Comparison of ENCODE assay signal across 12 cellular contexts in the genomic region with DNA sequence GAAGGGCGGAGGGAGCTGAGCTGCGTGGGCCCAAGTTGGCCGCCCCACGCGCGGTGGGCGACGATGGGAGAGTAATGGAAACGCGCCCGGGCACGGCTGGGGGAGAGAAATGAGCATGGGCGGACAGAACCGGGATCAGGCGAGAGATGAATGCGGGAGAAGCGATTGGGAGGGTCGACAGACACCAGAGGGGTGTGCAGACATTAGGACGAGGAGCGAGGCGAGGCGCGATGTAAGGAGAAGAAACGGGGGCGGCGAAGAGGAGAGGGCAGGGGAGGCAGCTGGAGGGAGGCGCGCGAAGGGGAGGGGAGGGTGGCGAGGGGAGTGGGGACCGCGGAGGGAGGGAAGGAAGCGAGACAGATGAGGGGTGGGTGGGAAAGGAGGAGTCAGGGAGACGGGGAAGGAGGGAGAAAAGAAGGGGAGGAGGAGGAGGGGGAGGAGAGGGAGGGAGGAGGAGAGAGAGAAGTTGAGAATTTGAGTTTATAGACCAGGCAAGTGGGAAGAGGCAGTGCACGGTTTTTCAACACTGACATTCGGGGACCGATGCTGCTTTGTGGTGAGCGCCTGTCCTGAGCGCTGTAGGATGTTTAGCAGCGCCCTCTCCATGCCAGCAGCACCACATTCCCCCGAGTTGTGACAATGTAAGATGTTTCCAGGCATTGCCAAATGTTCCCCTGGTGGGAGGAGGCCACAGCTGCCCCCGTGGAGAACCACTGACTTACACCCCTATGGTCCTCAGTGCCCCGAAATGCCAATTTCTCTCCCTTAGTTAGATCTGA. TPM values are rescaled to one million over a fixed set of nuclear protein-coding genes. Genes with fewer than 3 reads are reported as not detected.
A peak's percentile ranks its signal among the peaks of the same experiment; 100 is the strongest.
DNase-seq lines count a peak whose midpoint lies in the region.
"Had no signal": no experiment of that assay in that cellular context is flagged by ENCODE, and none has a peak within 500 bp of the region (broad histone marks: within the 10 kb centered on the region; RNA-seq: fewer than 3 reads in every experiment).

A gene (minus strand): TSS at position 256 of the 779 bp plus-strand sequence. CDS start 437 bp downstream, outside the sequence.

- H3K9me3 Mint-ChIP-seq in activated naive CD4-positive, alpha-beta T cell treated with anti-CD3 and anti-CD28 coated beads, Interleukin-2, amount 50 U/mL, for 24 hours = no peaks in the 10 kb centered on the region

- DNase-seq in activated naive CD4-positive, alpha-beta T cell treated with Interleukin-2 at 50 U/mL for 16 hours = no peak
- DNase-seq in RPMI8226 (peak; percentile 63), iPS DF 6.9 (ENCODE audit: low read depth, low spot score) (no peak), hepatic stellate cell (ENCODE audit: low spot score) (no peak), T-helper 9 cell (no peak), NCI-H2081 treated with DMSO at 0.1 percent for 48 hours (lab: John Stamatoyannopoulos, UW) (no peak)
- DNase-seq: aorta, MM.1S, SIG-M5 had no signal

- no peak within 1 kb of the TSS for H3K27ac ChIP-seq in iPS DF 6.9 (ENCODE audit: low read length)
- no peak within 1 kb of the TSS for H3K27ac ChIP-seq in thymus (ENCODE audit: low read depth)
- H3K27ac ChIP-seq: right lobe of liver had no signal

- no CpG with 5 or more reads among the region's 43 CpGs for WGBS in iPS DF 6.9 (ENCODE audit: insufficient coverage, insufficient read length)
- WGBS in thymus = 3% methylated on average over 43 of the region's 43 CpGs

- H3K36me3 ChIP-seq in iPS DF 6.9 (ENCODE audit: control insufficient read depth, insufficient read depth, low read length) (no peaks in the 10 kb centered on the region), thymus (ENCODE audit: control insufficient read depth, insufficient read depth) (no peaks in the 10 kb centered on the region)
- H3K36me3 ChIP-seq: right lobe of liver had no signal

- no peaks in the 10 kb centered on the region for H3K36me3 Mint-ChIP-seq in activated naive CD4-positive, alpha-beta T cell treated with anti-CD3 and anti-CD28 coated beads, Interleukin-2, amount 50 U/mL, for 24 hours

- peaks cover 52% of the 10 kb centered on the region for H3K27me3 Mint-ChIP-seq in activated naive CD4-positive, alpha-beta T cell treated with anti-CD3 and anti-CD28 coated beads, Interleukin-2, amount 50 U/mL, for 24 hours

- H3K4me3 ChIP-seq in iPS DF 6.9 (ENCODE audit: low read length) = peak within 1 kb of the TSS; percentile 23; the same call in 1 of the 2 replicates
- peak within 1 kb of the TSS; percentile 26 for H3K4me3 ChIP-seq in thymus (ENCODE audit: low read length)
- H3K4me3 ChIP-seq: right lobe of liver had no signal

- no peaks in the 10 kb centered on the region; the same call in 1 of the 2 replicates for H3K4me1 ChIP-seq in iPS DF 6.9 (ENCODE audit: control insufficient read depth, insufficient read depth, low read length)
- peaks cover 8% of the 10 kb centered on the region for H3K4me1 ChIP-seq in thymus (ENCODE audit: control insufficient read depth, insufficient read depth, low read length)
- H3K4me1 ChIP-seq: right lobe of liver had no signal

- peaks cover 21% of the 10 kb centered on the region for H3K4me1 Mint-ChIP-seq in activated naive CD4-positive, alpha-beta T cell treated with anti-CD3 and anti-CD28 coated beads, Interleukin-2, amount 50 U/mL, for 24 hours

- H3K4me3 Mint-ChIP-seq in activated naive CD4-positive, alpha-beta T cell treated with anti-CD3 and anti-CD28 coated beads, Interleukin-2, amount 50 U/mL, for 24 hours = peak within 1 kb of the TSS; percentile 41

- no peak within 1 kb of the TSS for H3K27ac Mint-ChIP-seq in activated naive CD4-positive, alpha-beta T cell treated with anti-CD3 and anti-CD28 coated beads, Interleukin-2, amount 50 U/mL, for 24 hours

- peaks cover 44% of the 10 kb centered on the region for H3K27me3 ChIP-seq in iPS DF 6.9 (ENCODE audit: control insufficient read depth, insufficient read depth, low read length)
- peaks cover 68% of the 10 kb centered on the region for H3K27me3 ChIP-seq in thymus (ENCODE audit: control insufficient read depth, insufficient read depth)

- no peaks in the 10 kb centered on the region for H3K9me3 ChIP-seq in iPS DF 6.9 (ENCODE audit: control insufficient read depth, insufficient read depth, low read length)
- H3K9me3 ChIP-seq in thymus (ENCODE audit: control insufficient read depth) = no peaks in the 10 kb centered on the region
- H3K9me3 ChIP-seq: right lobe of liver had no signal

RNA-seq across cellular contexts. Expression of the gene that starts here (rescaled TPM):
- 0.11 TPM for polyA plus RNA-seq in thymus
